In the genomic region with DNA sequence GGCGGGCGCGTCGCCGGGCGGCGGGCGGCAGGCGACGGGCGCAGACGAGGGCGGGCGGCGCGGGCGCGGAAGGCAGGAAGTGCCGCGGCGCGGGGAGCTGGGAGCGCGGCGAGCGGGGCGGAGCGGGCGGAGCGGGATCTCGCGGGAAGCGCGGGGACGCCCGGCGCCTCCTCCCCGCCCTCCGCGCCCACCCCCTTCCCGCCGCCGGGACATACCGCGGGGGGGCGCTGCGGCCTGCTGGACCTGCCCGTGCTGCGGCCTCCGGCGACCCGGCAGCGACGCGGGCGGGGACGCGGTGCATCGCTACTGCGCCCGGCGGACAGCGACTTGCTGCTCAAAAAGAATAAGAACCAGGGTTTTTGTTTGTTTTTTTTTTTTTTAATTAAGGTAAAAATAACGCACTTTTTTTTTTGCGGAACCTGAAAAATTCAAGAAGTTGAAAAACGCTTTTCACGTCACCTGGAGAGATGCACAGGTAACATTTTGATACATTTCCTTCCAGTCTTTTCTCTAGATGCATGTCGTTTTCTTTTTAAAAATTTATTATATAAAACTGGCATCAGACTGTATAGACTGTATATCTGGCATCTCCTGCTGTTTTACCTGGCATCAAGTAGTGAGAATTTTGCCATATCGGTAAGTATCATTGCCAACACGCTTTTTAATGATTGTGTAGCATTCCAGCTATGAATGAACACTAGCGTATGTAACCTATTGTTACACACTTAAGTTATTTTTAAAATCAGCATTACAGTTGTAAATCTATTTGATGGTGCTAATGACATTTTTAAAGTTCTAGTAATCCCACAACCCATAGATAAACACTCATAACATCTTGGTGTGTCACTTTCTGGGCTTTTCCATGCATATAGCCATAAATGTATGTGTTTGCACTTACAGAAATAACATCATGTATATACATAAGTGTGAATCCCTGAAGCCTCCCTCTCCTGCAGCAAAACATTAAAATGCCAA, we compare ENCODE assay signal across 8 cellular contexts. TPM values are rescaled to one million over a fixed set of nuclear protein-coding genes. Genes with fewer than 3 reads are reported as not detected.
DNase-seq lines count a peak whose midpoint lies in the region; TF ChIP-seq lines count a peak whose summit lies in the region.

A gene with protein sequence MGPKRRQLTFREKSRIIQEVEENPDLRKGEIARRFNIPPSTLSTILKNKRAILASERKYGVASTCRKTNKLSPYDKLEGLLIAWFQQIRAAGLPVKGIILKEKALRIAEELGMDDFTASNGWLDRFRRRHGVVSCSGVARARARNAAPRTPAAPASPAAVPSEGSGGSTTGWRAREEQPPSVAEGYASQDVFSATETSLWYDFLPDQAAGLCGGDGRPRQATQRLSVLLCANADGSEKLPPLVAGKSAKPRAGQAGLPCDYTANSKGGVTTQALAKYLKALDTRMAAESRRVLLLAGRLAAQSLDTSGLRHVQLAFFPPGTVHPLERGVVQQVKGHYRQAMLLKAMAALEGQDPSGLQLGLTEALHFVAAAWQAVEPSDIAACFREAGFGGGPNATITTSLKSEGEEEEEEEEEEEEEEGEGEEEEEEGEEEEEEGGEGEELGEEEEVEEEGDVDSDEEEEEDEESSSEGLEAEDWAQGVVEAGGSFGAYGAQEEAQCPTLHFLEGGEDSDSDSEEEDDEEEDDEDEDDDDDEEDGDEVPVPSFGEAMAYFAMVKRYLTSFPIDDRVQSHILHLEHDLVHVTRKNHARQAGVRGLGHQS (minus strand): TSS at position 76 of the 975 bp plus-strand sequence. CDS start 257 bp downstream, outside the sequence.

- peak; percentile 66 for TF ChIP-seq CTCF in MM.1S (IDR thresholded peaks at IDR 0.05; ENCODE audit: low read length)
- peak; percentile 49 for TF ChIP-seq CTCF in osteoblast (IDR thresholded peaks at IDR 0.05; ENCODE audit: extremely low read depth, low read depth, low read length)
- peak; percentile 43 to 83 (median 76) for TF ChIP-seq CTCF in testis (IDR thresholded peaks at IDR 0.05)

- H3K4me1 Mint-ChIP-seq in activated naive CD4-positive, alpha-beta T cell treated with anti-CD3 and anti-CD28 coated beads, Interleukin-2, amount 50 U/mL, for 24 hours = peaks cover 35% of the 10 kb centered on the region

- H3K4me2 ChIP-seq in MM.1S (ENCODE audit: low read depth, low read length) (peak within 1 kb of the TSS; percentile 74), osteoblast (ENCODE audit: insufficient read depth, low read length) (peak within 1 kb of the TSS; percentile 87)

- no peaks in the 10 kb centered on the region for H3K9me2 ChIP-seq in MM.1S (replicated peaks; ENCODE audit: insufficient read depth, low read length)

- intact Hi-C loops in testis (cut with DNase I; ENCODE audit: low total_unique reads) = loop anchor here (2.0 kb wide), 1 partner anchor 34 kb away; a partner anchor contains a TSS

- TF ChIP-seq POLR2A in testis (IDR thresholded peaks at IDR 0.05) = no peak

- H4K20me1 ChIP-seq in MM.1S (ENCODE audit: insufficient read depth, low read length) = no peaks in the 10 kb centered on the region
- H4K20me1 ChIP-seq in osteoblast (ENCODE audit: insufficient read depth, low read length) = peaks cover 34% of the 10 kb centered on the region

- 5 to 6% methylated on average over 24 to 41 of the region's 71 CpGs for WGBS in testis, 2 donors

- H3K79me2 ChIP-seq in MM.1S (ENCODE audit: low read length) = peaks cover 8% of the 10 kb centered on the region; the same call in 1 of the 2 replicates
- peaks cover 35% of the 10 kb centered on the region for H3K79me2 ChIP-seq in osteoblast (ENCODE audit: insufficient read depth, low read length)

- no peaks in the 10 kb centered on the region for H3K9me3 ChIP-seq in MM.1S (replicated peaks; ENCODE audit: insufficient read depth, low read length)
- no peaks in the 10 kb centered on the region for H3K9me3 ChIP-seq in osteoblast (ENCODE audit: low read depth, low read length)
- H3K9me3 ChIP-seq in testis = no peaks in the 10 kb centered on the region

- no peaks in the 10 kb centered on the region for H3K27me3 Mint-ChIP-seq in activated naive CD4-positive, alpha-beta T cell treated with anti-CD3 and anti-CD28 coated beads, Interleukin-2, amount 50 U/mL, for 24 hours

- H3K27me3 ChIP-seq in H7 (ENCODE audit: control insufficient read depth, insufficient read depth, low read length) = peaks cover 15% of the 10 kb centered on the region
- no peaks in the 10 kb centered on the region for H3K27me3 ChIP-seq in MM.1S (replicated peaks; ENCODE audit: insufficient read depth, low read length)
- no peaks in the 10 kb centered on the region for H3K27me3 ChIP-seq in osteoblast (ENCODE audit: insufficient read depth, low read length)
- H3K27me3 ChIP-seq in testis = no peaks in the 10 kb centered on the region

- H3K4me1 ChIP-seq in MM.1S (ENCODE audit: low read length) = peaks cover 4% of the 10 kb centered on the region
- H3K4me1 ChIP-seq in osteoblast (ENCODE audit: insufficient read depth, low read length) = peaks cover 21% of the 10 kb centered on the region
- peaks cover 29% of the 10 kb centered on the region for H3K4me1 ChIP-seq in testis

- peak within 1 kb of the TSS; percentile 85 for H3K4me3 Mint-ChIP-seq in activated naive CD4-positive, alpha-beta T cell treated with anti-CD3 and anti-CD28 coated beads, Interleukin-2, amount 50 U/mL, for 24 hours

- DNase-seq in GDM1 (lab: John Stamatoyannopoulos, UW) = peak; percentile 84
- DNase-seq in H7 = peak; percentile 99
- peak; percentile 87 for DNase-seq in MM.1S
- peak; percentile 79 for DNase-seq in SK-N-DZ (ENCODE audit: low spot score)
- DNase-seq in glomerular visceral epithelial cell (ENCODE audit: extremely low spot score) = peak; percentile 93
- DNase-seq in osteoblast (ENCODE audit: insufficient read length, low spot score, missing footprints) = peak; percentile 100
- peak; percentile 91 for DNase-seq in testis

- peaks cover 4% of the 10 kb centered on the region for H3K36me3 Mint-ChIP-seq in activated naive CD4-positive, alpha-beta T cell treated with anti-CD3 and anti-CD28 coated beads, Interleukin-2, amount 50 U/mL, for 24 hours

- no peaks in the 10 kb centered on the region for H3K36me3 ChIP-seq in H7 (replicated peaks; ENCODE audit: control insufficient read depth, insufficient read depth, low read length)
- no peaks in the 10 kb centered on the region for H3K36me3 ChIP-seq in MM.1S (replicated peaks; ENCODE audit: insufficient read depth, low read length)
- peaks cover 5% of the 10 kb centered on the region for H3K36me3 ChIP-seq in osteoblast (ENCODE audit: insufficient read depth, low read length)
- no peaks in the 10 kb centered on the region for H3K36me3 ChIP-seq in testis (ENCODE audit: low read depth, missing control alignments)

- peak within 1 kb of the TSS; percentile 74 for H3K4me3 ChIP-seq in H7 (ENCODE audit: insufficient read depth, low read depth, low read length)
- H3K4me3 ChIP-seq in MM.1S (ENCODE audit: low read length) = peak within 1 kb of the TSS; percentile 54
- H3K4me3 ChIP-seq in osteoblast (ENCODE audit: insufficient read depth, low read length) = peak within 1 kb of the TSS; percentile 79
- peak within 1 kb of the TSS; percentile 58 to 63 for H3K4me3 ChIP-seq in testis

- peak within 1 kb of the TSS; percentile 25; the same call in 1 of the 2 replicates for H3K9ac ChIP-seq in MM.1S (ENCODE audit: low read length)

- H3K27ac ChIP-seq in MM.1S (ENCODE audit: low read length) (no peak within 1 kb of the TSS), osteoblast (ENCODE audit: low read depth, low read length) (peak within 1 kb of the TSS; percentile 56), testis (peak within 1 kb of the TSS; percentile 42 to 74)

- H3F3A ChIP-seq in MM.1S (ENCODE audit: insufficient read depth, low read length) = peaks cover 5% of the 10 kb centered on the region

- H3K9me3 Mint-ChIP-seq in activated naive CD4-positive, alpha-beta T cell treated with anti-CD3 and anti-CD28 coated beads, Interleukin-2, amount 50 U/mL, for 24 hours = no peaks in the 10 kb centered on the region

- peak within 1 kb of the TSS; percentile 59 for H3K27ac Mint-ChIP-seq in activated naive CD4-positive, alpha-beta T cell treated with anti-CD3 and anti-CD28 coated beads, Interleukin-2, amount 50 U/mL, for 24 hours

- peak within 1 kb of the TSS; percentile 58 for H2AFZ ChIP-seq in MM.1S (ENCODE audit: low read length)
- H2AFZ ChIP-seq in osteoblast (ENCODE audit: low read length) = peak within 1 kb of the TSS; percentile 48

RNA-seq across cellular contexts. Expression of the gene that starts here (rescaled TPM):
- 57.7 and 74.5 TPM in 2 replicates for total RNA-seq in H7 (2014; rRNA removed; shearing (Covaris generic))
- 48.5 and 68.5 TPM in 2 replicates for polyA plus RNA-seq in SK-N-DZ (2014; cell fraction: cytosol; rRNA removed)
- 30.1 and 42.8 TPM in 2 replicates for polyA plus RNA-seq in SK-N-DZ (2014; cell fraction: nucleus; rRNA removed)
- total RNA-seq in osteoblast = 95.5 and 101 TPM in 2 replicates
- 10 to 100 TPM; 32.2 to 44.1 TPM for total RNA-seq in testis
- 24.8 TPM for polyA plus RNA-seq in testis (ENCODE audit: insufficient read depth, low read depth, low replicate concordance)
